In the genomic region with DNA sequence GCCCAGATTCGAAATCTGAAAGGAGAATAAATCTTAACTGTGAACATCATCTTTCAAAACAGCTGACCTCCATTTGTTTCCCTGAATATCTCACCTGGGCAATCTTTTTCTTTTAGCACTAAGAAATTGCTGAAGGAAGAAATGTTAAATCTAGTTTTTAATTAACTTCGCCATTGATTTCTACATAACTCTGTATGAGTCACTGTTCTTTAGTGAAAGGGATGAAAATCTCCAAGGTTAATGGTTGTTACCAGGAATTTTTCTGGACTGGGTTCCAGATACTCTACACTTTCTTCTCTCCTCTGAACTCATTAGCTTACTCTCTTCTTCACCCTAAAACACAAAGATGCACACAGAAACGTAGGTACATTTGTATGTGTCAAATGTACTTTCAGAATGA, we compare ENCODE assay signal across 15 cellular contexts.
"Had no signal": no experiment of that assay in that cellular context is flagged by ENCODE, and none has a peak within 500 bp of the region (broad histone marks: within the 10 kb centered on the region; RNA-seq: fewer than 3 reads in every experiment).

No MANE protein-coding gene starts in this region.

- FAIRE-seq: colon had no signal

- H3K4me3 ChIP-seq: heart left ventricle, left lung, lower lobe of right lung, smooth muscle cell had no signal

- H3K9me3 ChIP-seq: lower lobe of right lung had no signal

- H3K4me1 ChIP-seq: heart left ventricle, left lung, lower lobe of right lung had no signal

- H3K36me3 ChIP-seq: heart left ventricle, left lung, lower lobe of right lung had no signal

- H3K27ac ChIP-seq: epithelial cell of prostate, foreskin keratinocyte, heart left ventricle, left lung, lower lobe of right lung had no signal

- ATAC-seq: effector memory CD8-positive, alpha-beta T cell; foreskin keratinocyte; heart left ventricle; left lung; lower lobe of right lung; right cardiac atrium had no signal

- H3K27me3 ChIP-seq: foreskin keratinocyte, heart left ventricle, left lung had no signal

- DNase-seq: effector memory CD8-positive, alpha-beta T cell; foreskin keratinocyte; heart left ventricle; hippocampal formation; left lung; lower lobe of right lung; naive B cell; nephron progenitor cell; right cardiac atrium; stimulated activated CD4-positive, alpha-beta T cell treated with anti-CD3 and anti-CD28 coated beads, Interleukin-2, amount 100 ng/mL, for 48 hours; stimulated activated naive CD4-positive, alpha-beta T cell treated with Interleukin-2 at 50 U/mL for 16 hours; trophoblast cell had no signal
